In genomic region chr2:17813742-17814458, GRCh38 we compare ENCODE assay signal across 10 cellular contexts. TPM values are rescaled to one million over a fixed set of nuclear protein-coding genes. Genes with fewer than 3 reads are reported as not detected.
DNase-seq lines count a peak whose midpoint lies in the region; ATAC-seq, FAIRE-seq and TF ChIP-seq lines count a peak whose summit lies in the region.
"Had no signal": no experiment of that assay in that cellular context is flagged by ENCODE, and none has a peak within 500 bp of the region (broad histone marks: within the 10 kb centered on the region; RNA-seq: fewer than 3 reads in every experiment).

No MANE protein-coding gene starts in this region.

- H2AFZ ChIP-seq in H1 (ENCODE audit: low read length), result no peak overlapping the region

- H3K27ac Mint-ChIP-seq in natural killer cell, result no peak overlapping the region
- H3K27ac Mint-ChIP-seq: activated naive CD8-positive, alpha-beta T cell had no signal

- H3K27me3 ChIP-seq in DOHH2 (ENCODE audit: control insufficient read depth, low read length) (no peaks in the 10 kb centered on the region), H1 (replicated peaks in 1 of 4; ENCODE audit: control insufficient read depth in 3 of 4, extremely low read depth in 1 of 4, insufficient read depth in 3 of 4, low read length in 3 of 4) (peaks cover 0 to 2% (median under 1%) of the 10 kb centered on the region in 4 experiments; a peak in 2 of 7 replicates), tibial artery (no peaks in the 10 kb centered on the region)

- H3K56ac ChIP-seq in H1 (replicated peaks; ENCODE audit: insufficient read length, low read depth, low read length), result no peak overlapping the region

- POLR2A ChIA-PET in H1 (lab: Charles Lee; ENCODE audit: partially characterized antibody), result interaction anchor here (0.9 kb wide), 1 partner anchor 8 kb away, joined by 3 read pairs; no protein-coding TSS in a partner anchor

- no peaks in the 10 kb centered on the region for H3K36me3 ChIP-seq in DOHH2 (ENCODE audit: control insufficient read depth, low read length)
- no peaks in the 10 kb centered on the region for H3K36me3 ChIP-seq in H1 (ENCODE audit: control insufficient read depth in 2 of 4, insufficient read depth in 4 of 4, low read length in 3 of 4)
- no peaks in the 10 kb centered on the region for H3K36me3 ChIP-seq in tibial artery

- no peak overlapping the region for H2BK15ac ChIP-seq in H1 (ENCODE audit: low read length)

- H3K4me1 Mint-ChIP-seq in natural killer cell, result no peaks in the 10 kb centered on the region

- DNase-seq in H1 (ENCODE audit: low read depth in 1 of 2, low spot score in 2 of 2) (no peak), tibial artery (no peak), natural killer cell (no peak), NCI-H748 (lab: John Stamatoyannopoulos, UW; ENCODE audit: unreplicated experiment) (no peak)
- DNase-seq in effector CD8-positive, alpha-beta T cell (lab: John Stamatoyannopoulos, UW), result no peak

- H3K23me2 ChIP-seq in H1 (ENCODE audit: low read depth, low read length), result no peaks in the 10 kb centered on the region; the same call in 1 of the 2 replicates

- H3K4me1 ChIP-seq in DOHH2 (ENCODE audit: control insufficient read depth, low read length) (peaks cover 18% of the 10 kb centered on the region), H1 (replicated peaks in 1 of 4; ENCODE audit: control insufficient read depth in 3 of 4, insufficient read depth in 4 of 4, low read length in 3 of 4) (peaks cover 0 to 9% (median 1%) of the 10 kb centered on the region in 4 experiments; a peak in 4 of 7 replicates), tibial artery (peaks cover 0 to 17% (median 5%) of the 10 kb centered on the region in 4 donors)

- no peak overlapping the region for H3K18ac ChIP-seq in H1 (ENCODE audit: extremely low read depth, low read length)

- no peaks in the 10 kb centered on the region for H3K9me3 Mint-ChIP-seq in natural killer cell

- no peak overlapping the region for H3K4me3 Mint-ChIP-seq in natural killer cell
- H3K4me3 Mint-ChIP-seq: activated naive CD8-positive, alpha-beta T cell had no signal

- no peak overlapping the region for H4K8ac ChIP-seq in H1 (ENCODE audit: extremely low read depth, insufficient read depth, low read length)

- H3K36me3 Mint-ChIP-seq in natural killer cell, result no peaks in the 10 kb centered on the region
- H3K36me3 Mint-ChIP-seq: activated naive CD8-positive, alpha-beta T cell had no signal

- H2BK120ac ChIP-seq in H1 (replicated peaks; ENCODE audit: low read depth, low read length), result no peak overlapping the region

- FAIRE-seq in H1 (lab: Jason Lieb, UNC), result no peak

- no peak overlapping the region for H2AK5ac ChIP-seq in H1 (ENCODE audit: low read depth, low read length)

- H3F3A ChIP-seq in DOHH2 (ENCODE audit: control insufficient read depth, insufficient read depth), result no peaks in the 10 kb centered on the region

- H3K9ac ChIP-seq in H1 (replicated peaks in 1 of 4; ENCODE audit: extremely low read depth in 1 of 4, low read depth in 3 of 4, low read length in 3 of 4), result no peak overlapping the region

- peak overlapping the region; percentile 18 for H4K91ac ChIP-seq in H1 (replicated peaks; ENCODE audit: insufficient read length, low read length)

- H3K9me3 ChIP-seq in DOHH2 (ENCODE audit: control insufficient read depth, insufficient read depth, low read length), result no peaks in the 10 kb centered on the region
- H3K9me3 ChIP-seq in H1 (ENCODE audit: insufficient read depth in 2 of 2, low read depth in 1 of 2, low read length in 1 of 2), result no peaks in the 10 kb centered on the region
- no peaks in the 10 kb centered on the region for H3K9me3 ChIP-seq in tibial artery

- no peak for TF ChIP-seq RAD21 in H1 (IDR thresholded peaks at IDR 0.05 in 1 of 2, conservative IDR thresholded peaks at IDR 0.05 in 1 of 2; ENCODE audit: low read depth in 2 of 2, low read length in 2 of 2)

- no peak overlapping the region for H3K4ac ChIP-seq in H1 (replicated peaks; ENCODE audit: insufficient read length, low read depth, low read length)

- H3K79me2 ChIP-seq in DOHH2 (ENCODE audit: control insufficient read depth, low read length) (no peaks in the 10 kb centered on the region), H1 (ENCODE audit: control insufficient read depth in 1 of 2, insufficient read depth in 2 of 2, low read length in 2 of 2) (no peaks in the 10 kb centered on the region)

- H2BK12ac ChIP-seq in H1 (ENCODE audit: low read depth, low read length), result no peak overlapping the region

- H3K4me2 ChIP-seq in DOHH2 (ENCODE audit: low read length) (peak overlapping the region; percentile 52), H1 (ENCODE audit: insufficient read depth in 1 of 2, low read depth in 2 of 2, low read length in 2 of 2) (no peak overlapping the region)

- TF ChIP-seq EP300 in H1 (IDR thresholded peaks at IDR 0.05; ENCODE audit: borderline replicate concordance in 1 of 2, low read depth in 2 of 2, low read length in 2 of 2), result no peak

- no peak overlapping the region for H3K14ac ChIP-seq in H1 (ENCODE audit: insufficient read length)

- TF ChIP-seq POLR2A in H1 (IDR thresholded peaks at IDR 0.05; ENCODE audit: control extremely low read depth in 1 of 2, low read depth in 2 of 2, low read length in 2 of 2), result no peak

- H3K9me2 ChIP-seq in DOHH2 (replicated peaks; ENCODE audit: control insufficient read depth, low read length), result no peaks in the 10 kb centered on the region

- H3K23ac ChIP-seq in H1 (ENCODE audit: insufficient read length), result no peak overlapping the region

- intact Hi-C loops in tibial artery (cut with DNase I; ENCODE audit: low total_unique reads) (no loop called here), natural killer cell (cut with micrococcal nuclease) (no loop called here)

- H3K79me1 ChIP-seq in H1 (ENCODE audit: low read depth, low read length), result no peaks in the 10 kb centered on the region

- TF ChIP-seq CTCF in DOHH2 (IDR thresholded peaks at IDR 0.05; ENCODE audit: low read depth, low read length, poor library complexity, severe bottlenecking) (no peak), H1 (IDR thresholded peaks at IDR 0.05; ENCODE audit: control extremely low read depth in 1 of 3, insufficient read depth in 1 of 3, low read depth in 1 of 3, low read length in 3 of 3) (no peak), tibial artery (IDR thresholded peaks at IDR 0.05) (no peak), natural killer cell (IDR thresholded peaks at IDR 0.05) (no peak)

- H2BK20ac ChIP-seq in H1 (ENCODE audit: low read length), result no peak overlapping the region

- 92% methylated on average over 5 of the region's 5 CpGs; no CpG with 5 or more reads in 1 of the 2 experiments for WGBS in H1 (ENCODE audit: extremely low coverage in 1 of 2, insufficient coverage in 1 of 2, insufficient read length in 1 of 2, insufficient replicate concordance in 2 of 2, low coverage in 1 of 2, low lambda C conversion rate in 2 of 2, missing lambda C conversion rate in 1 of 2), 2 experiments

- H4K20me1 ChIP-seq in DOHH2 (ENCODE audit: control insufficient read depth, insufficient read depth, low read depth, low read length) (no peaks in the 10 kb centered on the region), H1 (replicated peaks in 1 of 2; ENCODE audit: control insufficient read depth in 1 of 2, insufficient read depth in 2 of 2, low read length in 2 of 2) (no peaks in the 10 kb centered on the region)

- no peak overlapping the region for H4K5ac ChIP-seq in H1 (ENCODE audit: insufficient read length, low read depth, low read length)

- H3K27me3 Mint-ChIP-seq in natural killer cell (ENCODE audit: low read depth in 2 of 2), result peaks cover 9 to 20% of the 10 kb centered on the region in 2 donors

- CTCF ChIA-PET in H1 (lab: Charles Lee; ENCODE audit: partially characterized antibody), result interaction anchor here (0.8 to 4.2 kb wide), 4 partner anchors 9 to 336 kb away, joined by 3 to 17 read pairs (median 4); no protein-coding TSS in a partner anchor

- H2BK5ac ChIP-seq in H1 (ENCODE audit: low read depth, low read length), result no peak overlapping the region

- H3K27ac ChIP-seq in DOHH2 (ENCODE audit: low read depth, low read length) (no peak overlapping the region), H1 (ENCODE audit: low read depth, low read length) (no peak overlapping the region), tibial artery (peak overlapping the region; percentile 52 to 69)

- ATAC-seq in GM21367 (IDR thresholded peaks at IDR 0.05; ENCODE audit: unreplicated experiment), result peak; percentile 90
- peak; percentile 83 for ATAC-seq in HG03521 (IDR thresholded peaks at IDR 0.05; ENCODE audit: unreplicated experiment)
- ATAC-seq in natural killer cell, result no peak

- H3K4me3 ChIP-seq in DOHH2 (ENCODE audit: low read length), result peak overlapping the region; percentile 21; the same call in 1 of the 2 replicates
- H3K4me3 ChIP-seq in H1 (ENCODE audit: extremely low read depth in 1 of 4, insufficient read depth in 2 of 4, low read depth in 3 of 4, low read length in 4 of 4), result no peak overlapping the region
- peak overlapping the region in 1 of 2 donors; percentile 3 for H3K4me3 ChIP-seq in tibial artery

TF ChIP-seq in H1, 55 proteins besides CTCF, POLR2A, EP300 and RAD21:
- TF ChIP-seq SIRT6 (IDR thresholded peaks at IDR 0.05; ENCODE audit: low read length), result no peak

RNA-seq across cellular contexts. Expression of gene MSGN1, which starts 2.4 kb away (rescaled TPM):
- total RNA-seq in H1 (2021; fragmentation: NEBNext Ultra II Directional; extraction: Animal tissue kit (Norgen Biotek cat#: 25700)), result not detected in 2 replicates
- polyA plus RNA-seq in H1 (2011; rRNA removed), result not detected in 2 replicates
- not detected for polyA plus RNA-seq in H1 (2011; cell fraction: cytosol; rRNA removed)
- not detected for polyA plus RNA-seq in H1 (2011; cell fraction: nucleus; rRNA removed)
- not detected in 4 replicates for polyA plus RNA-seq in H1 (2012, experiment 1 of 2)
- polyA plus RNA-seq in H1 (2012, experiment 2 of 2), result not detected
- not detected for polyA plus RNA-seq in H1 (2013, experiment 1 of 2)
- not detected for polyA plus RNA-seq in H1 (2013, experiment 2 of 2)
- polyA minus RNA-seq in H1 (2011; rRNA and poly(A)+ RNA removed), result not detected in 2 replicates
- polyA minus RNA-seq in H1 (2011; cell fraction: cytosol; rRNA and poly(A)+ RNA removed), result not detected
- not detected for polyA minus RNA-seq in H1 (2011; cell fraction: nucleus; rRNA and poly(A)+ RNA removed)
- not detected for total RNA-seq in natural killer cell
- total RNA-seq: pulmonary artery endothelial cell had no signal

RNA-seq across cellular contexts. Expression of gene GEN1, which starts 60.0 kb away (rescaled TPM):
- 19.2 and 20.5 TPM in 2 replicates for total RNA-seq in H1 (2021; fragmentation: NEBNext Ultra II Directional; extraction: Animal tissue kit (Norgen Biotek cat#: 25700))
- 6.6 and 6.9 TPM in 2 replicates for polyA plus RNA-seq in H1 (2011; rRNA removed)
- 8.4 TPM for polyA plus RNA-seq in H1 (2011; cell fraction: cytosol; rRNA removed)
- 13.6 TPM for polyA plus RNA-seq in H1 (2011; cell fraction: nucleus; rRNA removed)
- polyA plus RNA-seq in H1 (2012, experiment 1 of 2), result 5.2 to 13.9 TPM (median 10.2 TPM) in 4 replicates
- 0.35 TPM for polyA plus RNA-seq in H1 (2012, experiment 2 of 2)
- 14.7 TPM for polyA plus RNA-seq in H1 (2013, experiment 1 of 2)
- 11.1 TPM for polyA plus RNA-seq in H1 (2013, experiment 2 of 2)
- 27.9 and 31.8 TPM in 2 replicates for polyA minus RNA-seq in H1 (2011; rRNA and poly(A)+ RNA removed)
- polyA minus RNA-seq in H1 (2011; cell fraction: cytosol; rRNA and poly(A)+ RNA removed), result 17.5 TPM
- polyA minus RNA-seq in H1 (2011; cell fraction: nucleus; rRNA and poly(A)+ RNA removed), result 76.8 TPM
- 10 to 100 TPM; 11.1 to 19.0 (median 17.3) TPM for total RNA-seq in natural killer cell

Comparison
In these comparisons a context has a peak if more than half of its experiments do, and no peak if none do; other contexts are left out.
1. H3K27ac ChIP-seq: peak in tibial artery (2 of 2); none in DOHH2 (single experiment) and H1 (single experiment).
2. ATAC-seq: peak in GM21367 (single experiment) and HG03521 (single experiment); none in natural killer cell (0 of 3).